ENCODE assay signal across 30 cellular contexts in genomic region chr7:156125841-156126730, GRCh38.
"Had no signal": no experiment of that assay in that cellular context is flagged by ENCODE, and none has a peak within 500 bp of the region (broad histone marks: within the 10 kb centered on the region; RNA-seq: fewer than 3 reads in every experiment).

No MANE protein-coding gene starts in this region.

- H3K9me3 ChIP-seq: adrenal gland, body of pancreas, esophagus squamous epithelium, gastroesophageal sphincter had no signal

- H3K36me3 ChIP-seq: adrenal gland, esophagus squamous epithelium, gastroesophageal sphincter, heart right ventricle had no signal

- H3K4me1 Mint-ChIP-seq: activated CD4-positive, alpha-beta memory T cell treated with anti-CD3 and anti-CD28 coated beads, Interleukin-2, amount 10 ng/mL, durations not matched to agents 7 days and 5 days; activated CD4-positive, alpha-beta T cell treated with anti-CD3 and anti-CD28 coated beads for 36 hours; activated CD4-positive, alpha-beta T cell treated with anti-CD3 and anti-CD28 coated beads, Interleukin-2, amount 10 ng/mL, durations not matched to agents 24 days and 14 days; activated naive CD4-positive, alpha-beta T cell treated with anti-CD3 and anti-CD28 coated beads, Interleukin-2, amount 50 U/mL, for 24 hours; activated naive CD8-positive, alpha-beta T cell treated with anti-CD3 and anti-CD28 coated beads for 36 hours; activated naive CD8-positive, alpha-beta T cell treated with anti-CD3 and anti-CD28 coated beads, Interleukin-2, amount 50 U/mL, for 24 hours; activated T-helper 17 cell treated with anti-CD3 and anti-CD28 coated beads, Interleukin-2, amount 50 U/mL, for 72 hours had no signal

- H3K4me1 ChIP-seq: adrenal gland, body of pancreas, gastroesophageal sphincter, heart right ventricle had no signal

- H3K27ac Mint-ChIP-seq: activated CD4-positive, alpha-beta memory T cell treated with anti-CD3 and anti-CD28 coated beads, Interleukin-2, amount 10 ng/mL, durations not matched to agents 7 days and 5 days; activated CD4-positive, alpha-beta T cell treated with anti-CD3 and anti-CD28 coated beads for 36 hours; activated CD4-positive, alpha-beta T cell treated with anti-CD3 and anti-CD28 coated beads, Interleukin-2, amount 10 ng/mL, durations not matched to agents 24 days and 14 days; activated naive CD4-positive, alpha-beta T cell treated with anti-CD3 and anti-CD28 coated beads for 36 hours; activated naive CD4-positive, alpha-beta T cell treated with anti-CD3 and anti-CD28 coated beads, Interleukin-2, amount 50 U/mL, for 24 hours; activated naive CD8-positive, alpha-beta T cell treated with anti-CD3 and anti-CD28 coated beads for 36 hours; activated naive CD8-positive, alpha-beta T cell treated with anti-CD3 and anti-CD28 coated beads, Interleukin-2, amount 50 U/mL, for 24 hours; activated T-helper 17 cell treated with anti-CD3 and anti-CD28 coated beads, Interleukin-2, amount 50 U/mL, for 72 hours; effector memory CD8-positive, alpha-beta T cell had no signal

- H3K4me3 ChIP-seq: adrenal gland, body of pancreas, esophagus squamous epithelium, gastroesophageal sphincter, heart right ventricle had no signal

- H3K27ac ChIP-seq: adrenal gland, body of pancreas, esophagus squamous epithelium, gastroesophageal sphincter, heart right ventricle had no signal

- FAIRE-seq: colon, endometrium, endothelial cell of umbilical vein had no signal

- H3K9me3 Mint-ChIP-seq: activated CD4-positive, alpha-beta memory T cell treated with anti-CD3 and anti-CD28 coated beads, Interleukin-2, amount 10 ng/mL, durations not matched to agents 7 days and 5 days; activated CD4-positive, alpha-beta T cell treated with anti-CD3 and anti-CD28 coated beads, Interleukin-2, amount 10 ng/mL, durations not matched to agents 24 days and 14 days; activated naive CD4-positive, alpha-beta T cell treated with anti-CD3 and anti-CD28 coated beads for 36 hours; activated naive CD4-positive, alpha-beta T cell treated with anti-CD3 and anti-CD28 coated beads, Interleukin-2, amount 50 U/mL, for 24 hours; activated naive CD8-positive, alpha-beta T cell treated with anti-CD3 and anti-CD28 coated beads for 36 hours; activated naive CD8-positive, alpha-beta T cell treated with anti-CD3 and anti-CD28 coated beads, Interleukin-2, amount 50 U/mL, for 24 hours; activated T-cell treated with anti-CD3 and anti-CD28 coated beads, Interleukin-2, amount 50 U/mL, for 4 hours; activated T-helper 17 cell treated with anti-CD3 and anti-CD28 coated beads, Interleukin-2, amount 50 U/mL, for 72 hours; effector memory CD8-positive, alpha-beta T cell had no signal

- H3K36me3 Mint-ChIP-seq: activated naive CD4-positive, alpha-beta T cell treated with anti-CD3 and anti-CD28 coated beads, Interleukin-2, amount 50 U/mL, for 24 hours; activated naive CD8-positive, alpha-beta T cell treated with anti-CD3 and anti-CD28 coated beads for 36 hours had no signal

- H3K27me3 ChIP-seq: adrenal gland, body of pancreas had no signal

- H3K27me3 Mint-ChIP-seq: activated CD4-positive, alpha-beta memory T cell treated with anti-CD3 and anti-CD28 coated beads, Interleukin-2, amount 10 ng/mL, durations not matched to agents 7 days and 5 days; activated CD4-positive, alpha-beta T cell treated with anti-CD3 and anti-CD28 coated beads for 36 hours; activated CD4-positive, alpha-beta T cell treated with anti-CD3 and anti-CD28 coated beads, Interleukin-2, amount 10 ng/mL, durations not matched to agents 24 days and 14 days; activated naive CD4-positive, alpha-beta T cell treated with anti-CD3 and anti-CD28 coated beads, Interleukin-2, amount 50 U/mL, for 24 hours; activated naive CD8-positive, alpha-beta T cell treated with anti-CD3 and anti-CD28 coated beads for 36 hours; activated naive CD8-positive, alpha-beta T cell treated with anti-CD3 and anti-CD28 coated beads, Interleukin-2, amount 50 U/mL, for 24 hours; activated T-helper 17 cell treated with anti-CD3 and anti-CD28 coated beads, Interleukin-2, amount 50 U/mL, for 72 hours had no signal

- DNase-seq: activated CD4-positive, alpha-beta memory T cell treated with anti-CD3 and anti-CD28 coated beads, Interleukin-2, amount 10 ng/mL, durations not matched to agents 7 days and 5 days; activated CD4-positive, alpha-beta T cell treated with anti-CD3 and anti-CD28 coated beads for 36 hours; activated CD4-positive, alpha-beta T cell treated with anti-CD3 and anti-CD28 coated beads, Interleukin-2, amount 10 ng/mL, durations not matched to agents 24 days and 14 days; activated CD4-positive, alpha-beta T cell treated with anti-CD3 and anti-CD28 coated beads, Interleukin-2, amount 50 U/mL, for 4 hours; activated CD4-positive, CD25-positive, alpha-beta regulatory T cell; activated CD4-positive, CD25-positive, alpha-beta regulatory T cell treated with anti-CD3 and anti-CD28 coated beads, Interleukin-2, amount 50 U/mL, for 72 hours; activated effector memory CD4-positive, alpha-beta T cell treated with Interleukin-2 at 50 U/mL for 16 hours; activated naive CD4-positive, alpha-beta T cell treated with anti-CD3 and anti-CD28 coated beads for 36 hours; activated naive CD8-positive, alpha-beta T cell treated with anti-CD3 and anti-CD28 coated beads for 36 hours; activated naive CD8-positive, alpha-beta T cell treated with anti-CD3 and anti-CD28 coated beads, Interleukin-2, amount 50 U/mL, for 24 hours; activated T-cell treated with anti-CD3 and anti-CD28 coated beads, Interleukin-2, amount 50 U/mL, for 4 hours; adrenal gland; amygdala; aorta; body of pancreas; caudate nucleus; cortex of kidney; dermis blood vessel endothelial cell; effector CD4-positive, alpha-beta T cell; effector memory CD8-positive, alpha-beta T cell; esophagus squamous epithelium; foreskin melanocyte; heart right ventricle; T-helper 2 cell had no signal

- H3K4me3 Mint-ChIP-seq: activated CD4-positive, alpha-beta memory T cell treated with anti-CD3 and anti-CD28 coated beads, Interleukin-2, amount 10 ng/mL, durations not matched to agents 7 days and 5 days; activated CD4-positive, alpha-beta T cell treated with anti-CD3 and anti-CD28 coated beads for 36 hours; activated CD4-positive, alpha-beta T cell treated with anti-CD3 and anti-CD28 coated beads, Interleukin-2, amount 10 ng/mL, durations not matched to agents 24 days and 14 days; activated naive CD4-positive, alpha-beta T cell treated with anti-CD3 and anti-CD28 coated beads for 36 hours; activated naive CD4-positive, alpha-beta T cell treated with anti-CD3 and anti-CD28 coated beads, Interleukin-2, amount 50 U/mL, for 24 hours; activated naive CD8-positive, alpha-beta T cell treated with anti-CD3 and anti-CD28 coated beads for 36 hours; activated naive CD8-positive, alpha-beta T cell treated with anti-CD3 and anti-CD28 coated beads, Interleukin-2, amount 50 U/mL, for 24 hours; activated T-cell treated with anti-CD3 and anti-CD28 coated beads, Interleukin-2, amount 50 U/mL, for 4 hours; activated T-helper 17 cell treated with anti-CD3 and anti-CD28 coated beads, Interleukin-2, amount 50 U/mL, for 72 hours; effector memory CD8-positive, alpha-beta T cell had no signal
